8 cellular contexts compared by ENCODE assay signal in genomic region chr12:46830731-46831334, GRCh38. TPM values are rescaled to one million over a fixed set of nuclear protein-coding genes. Genes with fewer than 3 reads are reported as not detected.
A peak's percentile ranks its signal among the peaks of the same experiment; 100 is the strongest.
DNase-seq lines count a peak whose midpoint lies in the region; ATAC-seq and TF ChIP-seq lines count a peak whose summit lies in the region.

No MANE protein-coding gene starts in this region.

- H2AFZ ChIP-seq in SK-N-SH (ENCODE audit: low read depth): peak overlapping the region; percentile 87; the same call in 1 of the 2 replicates
- H2AFZ ChIP-seq in OCI-LY7 (ENCODE audit: low read length): no peak overlapping the region

- H3K4me3 ChIP-seq in BJ (ENCODE audit: low read depth, low read length) (peak overlapping the region; percentile 46), SK-N-SH (ENCODE audit: low read depth in 2 of 2, low read length in 1 of 2) (peak overlapping the region; percentile 23 to 50; a peak in 3 of 4 replicates), OCI-LY7 (ENCODE audit: low read depth, low read length, poor library complexity, severe bottlenecking) (no peak overlapping the region)

- H3K9me3 ChIP-seq in SK-N-SH: no peaks in the 10 kb centered on the region
- no peaks in the 10 kb centered on the region for H3K9me3 ChIP-seq in OCI-LY7 (ENCODE audit: low read length)

- H3K27me3 ChIP-seq in BJ (ENCODE audit: control insufficient read depth, insufficient read depth, low read length): peaks cover 4% of the 10 kb centered on the region; the same call in 1 of the 2 replicates
- H3K27me3 ChIP-seq in SK-N-SH (ENCODE audit: insufficient read depth): no peaks in the 10 kb centered on the region
- peaks cover 6% of the 10 kb centered on the region for H3K27me3 ChIP-seq in foreskin keratinocyte

- no peak for TF ChIP-seq EP300 in SK-N-SH (IDR thresholded peaks at IDR 0.05; ENCODE audit: borderline replicate concordance in 1 of 2, low read depth in 1 of 2, low read length in 1 of 2)

- ATAC-seq in foreskin keratinocyte (peak; percentile 79), omental fat pad (ENCODE audit: low FRiP score) (peak; percentile 41), GM21367 (IDR thresholded peaks at IDR 0.05; ENCODE audit: unreplicated experiment) (no peak)

- POLR2A ChIA-PET in BJ (lab: Charles Lee): no interaction called here
- POLR2A ChIA-PET in SK-N-SH (lab: Yijun Ruan, JAX): no interaction called here
- POLR2A ChIA-PET in OCI-LY7 (lab: Charles Lee): interaction anchor here (0.5 to 0.7 kb wide), 2 partner anchors 38 to 39 kb away, joined by 3 read pairs; no protein-coding TSS in a partner anchor

- H3K79me2 ChIP-seq in SK-N-SH (ENCODE audit: insufficient read depth) (no peaks in the 10 kb centered on the region; the same call in 1 of the 2 replicates), OCI-LY7 (ENCODE audit: insufficient read depth, low read depth, low read length) (no peaks in the 10 kb centered on the region)

- H3K36me3 ChIP-seq in BJ (ENCODE audit: control insufficient read depth, insufficient read depth, low read length): no peaks in the 10 kb centered on the region
- H3K36me3 ChIP-seq in SK-N-SH (replicated peaks in 1 of 2; ENCODE audit: control insufficient read depth in 1 of 2, insufficient read depth in 2 of 2, low read length in 1 of 2): no peaks in the 10 kb centered on the region
- H3K36me3 ChIP-seq in OCI-LY7 (ENCODE audit: insufficient read depth, low read length): no peaks in the 10 kb centered on the region

- intact Hi-C loops in OCI-LY7 (cut with micrococcal nuclease; ENCODE audit: unreplicated experiment): no loop called here

- H3K27ac ChIP-seq in SK-N-SH (ENCODE audit: low read depth in 2 of 2, low read length in 1 of 2) (no peak overlapping the region), foreskin keratinocyte (no peak overlapping the region), OCI-LY7 (ENCODE audit: low read depth, low read length, poor library complexity, severe bottlenecking) (no peak overlapping the region)

- no peaks in the 10 kb centered on the region for H4K20me1 ChIP-seq in SK-N-SH (ENCODE audit: insufficient read depth)
- no peaks in the 10 kb centered on the region for H4K20me1 ChIP-seq in OCI-LY7 (ENCODE audit: insufficient read depth, low read length)

- BruUV-seq in OCI-LY7 (replicated peaks; lab: Mats Ljungman, UMichigan): no TSS peak

- CTCF ChIA-PET in BJ (lab: Yijun Ruan, JAX) (no interaction called here), SK-N-SH (lab: Yijun Ruan, JAX) (no interaction called here), OCI-LY7 (lab: Charles Lee; ENCODE audit: unreplicated experiment) (no interaction called here)

- no peak for DNase-seq in BJ (ENCODE audit: low read depth)
- no peak for DNase-seq in SK-N-SH
- DNase-seq in foreskin keratinocyte: peak; percentile 43 to 69
- DNase-seq in omental fat pad (ENCODE audit: low spot score): no peak
- no peak for DNase-seq in ureter (ENCODE audit: low spot score)
- DNase-seq in OCI-LY7 (ENCODE audit: low spot score): no peak
- DNase-seq in stimulated activated CD4-positive, alpha-beta T cell treated with anti-CD3 and anti-CD28 coated beads, Interleukin-4, amount 100 ng/mL, for 4 hours: no peak

- H3F3A ChIP-seq in SK-N-SH (replicated peaks; ENCODE audit: insufficient read depth): peaks cover 8% of the 10 kb centered on the region

- peak overlapping the region; percentile 26; the same call in 1 of the 2 replicates for H3K9ac ChIP-seq in SK-N-SH

- TF ChIP-seq RAD21 in SK-N-SH (IDR thresholded peaks at IDR 0.05; ENCODE audit: low read length): no peak

- 16% methylated on average over 24 of the region's 28 CpGs for WGBS in SK-N-SH (ENCODE audit: low lambda C conversion rate)

- TF ChIP-seq CTCF in BJ (IDR thresholded peaks at IDR 0.05; ENCODE audit: insufficient read depth, low read depth, low read length) (no peak), SK-N-SH (IDR thresholded peaks at IDR 0.05) (no peak), foreskin keratinocyte (conservative IDR thresholded peaks at IDR 0.05) (no peak), omental fat pad (IDR thresholded peaks at IDR 0.05) (no peak), OCI-LY7 (conservative IDR thresholded peaks at IDR 0.05; ENCODE audit: low read length) (no peak)

- no peaks in the 10 kb centered on the region; a peak in 1 of 4 replicates for H3K4me1 ChIP-seq in SK-N-SH (ENCODE audit: control insufficient read depth in 1 of 2, insufficient read depth in 2 of 2, low read depth in 1 of 2, low read length in 1 of 2)
- H3K4me1 ChIP-seq in foreskin keratinocyte: peaks cover 4% of the 10 kb centered on the region
- no peaks in the 10 kb centered on the region for H3K4me1 ChIP-seq in OCI-LY7 (ENCODE audit: insufficient read depth, low read length, poor library complexity, severe bottlenecking)

- no peaks in the 10 kb centered on the region for H3K9me2 ChIP-seq in SK-N-SH
- no peaks in the 10 kb centered on the region for H3K9me2 ChIP-seq in OCI-LY7 (ENCODE audit: insufficient read depth, low read length)

- H3K4me2 ChIP-seq in SK-N-SH (peak overlapping the region; percentile 65), OCI-LY7 (ENCODE audit: low read length) (no peak overlapping the region)

TF ChIP-seq in SK-N-SH, 30 proteins besides CTCF, POLR2A, EP300 and RAD21:
- TF ChIP-seq NRF1 (IDR thresholded peaks at IDR 0.05; ENCODE audit: low read depth, low read length) (no peak), NFIC (IDR thresholded peaks at IDR 0.05; ENCODE audit: borderline replicate concordance) (no peak), MAX (IDR thresholded peaks at IDR 0.05; ENCODE audit: low read depth) (no peak), ZBTB33 (IDR thresholded peaks at IDR 0.05; ENCODE audit: borderline replicate concordance, low read depth) (no peak), GABPA (IDR thresholded peaks at IDR 0.05; ENCODE audit: low read depth) (no peak), PBX3 (IDR thresholded peaks at IDR 0.05) (no peak), GATA2 (CRISPR knock-in tag; IDR thresholded peaks at IDR 0.05) (no peak), TCF12 (IDR thresholded peaks at IDR 0.05) (no peak), POLR2AphosphoS5 (IDR thresholded peaks at IDR 0.05; ENCODE audit: low read depth, low read length) (no peak), RCOR1 (IDR thresholded peaks at IDR 0.05; ENCODE audit: low read length) (no peak), FOSL2 (IDR thresholded peaks at IDR 0.05; ENCODE audit: borderline replicate concordance, low read depth) (no peak), TAF1 (IDR thresholded peaks at IDR 0.05; ENCODE audit: borderline replicate concordance, low read depth, low read length) (no peak), RFX5 (IDR thresholded peaks at IDR 0.05; ENCODE audit: low read length) (no peak)

RNA-seq across cellular contexts. Expression of gene SLC38A4, which starts 5.0 kb away (rescaled TPM):
- polyA plus RNA-seq in BJ (2011; rRNA removed) (7.4 and 9.2 TPM in 2 replicates), SK-N-SH (2012; rRNA removed) (66.7 and 89.3 TPM in 2 replicates), foreskin keratinocyte (0.26 and 0.28 TPM in 2 replicates)
- 2.4 and 2.5 TPM in 2 replicates for polyA minus RNA-seq in BJ (2011; rRNA and poly(A)+ RNA removed)
- 94.3 and 104 TPM in 2 replicates for polyA plus RNA-seq in SK-N-SH (2012; cell fraction: cytosol; rRNA removed)
- polyA plus RNA-seq in SK-N-SH (2012; cell fraction: nucleus; rRNA removed): 42.3 and 91.6 TPM in 2 replicates
- total RNA-seq in foreskin keratinocyte (0.49 and 0.65 TPM in 2 replicates), omental fat pad (under 1 TPM in 2 of 4 donors, not detected in 2; 0.31 to 0.46 TPM), ureter (37.1 TPM), OCI-LY7 (2022) (not detected in 2 replicates)
- total RNA-seq in OCI-LY7 (2014; rRNA removed; shearing (Covaris generic)): not detected in 2 replicates

Comparison
In these comparisons a context has a peak if more than half of its experiments do, and no peak if none do; other contexts are left out.
1. DNase-seq: peak in foreskin keratinocyte (2 of 2); none in BJ (single experiment), SK-N-SH (single experiment), omental fat pad (single experiment), ureter (single experiment), OCI-LY7 (single experiment) and stimulated activated CD4-positive, alpha-beta T cell treated with anti-CD3 and anti-CD28 coated beads, Interleukin-4, amount 100 ng/mL, for 4 hours (0 of 2).
2. RNA of gene SLC38A4, which starts 5.0 kb away (total RNA-seq): 37.1 TPM in ureter (single experiment); 0.49 to 0.65 TPM in foreskin keratinocyte, 0.31 to 0.46 TPM in omental fat pad and not detected in OCI-LY7; every median in the first group is over 10 times any median in the second.